Comparison of ENCODE assay signal across 10 cellular contexts in genomic region chr1:154179951-154180687, GRCh38. TPM values are rescaled to one million over a fixed set of nuclear protein-coding genes. Genes with fewer than 3 reads are reported as not detected.
A peak's percentile ranks its signal among the peaks of the same experiment; 100 is the strongest.
DNase-seq lines count a peak whose midpoint lies in the region; ATAC-seq and TF ChIP-seq lines count a peak whose summit lies in the region.
"Had no signal": no experiment of that assay in that cellular context is flagged by ENCODE, and none has a peak within 500 bp of the region (broad histone marks: within the 10 kb centered on the region; RNA-seq: fewer than 3 reads in every experiment).

No MANE protein-coding gene starts in this region.

- H3K36me3 ChIP-seq in ACC112 (ENCODE audit: insufficient read depth, low read length): no peaks in the 10 kb centered on the region; the same call in 1 of the 2 replicates

- DNase-seq in HFF-Myc (ENCODE audit: extremely low read depth, low read depth): no peak
- no peak for DNase-seq in left colon
- DNase-seq in stimulated activated CD4-positive, alpha-beta T cell treated with anti-CD3 and anti-CD28 coated beads, Interleukin-15, amount 100 ng/mL, for 24 hours: no peak
- no peak for DNase-seq in SW480 (ENCODE audit: low spot score)

- TF ChIP-seq CTCF in HFF-Myc (IDR thresholded peaks at IDR 0.05; ENCODE audit: low read depth, low read length, missing control alignments) (no peak), VCaP (conservative IDR thresholded peaks at IDR 0.05) (no peak)

- H3K27ac ChIP-seq in ACC112 (ENCODE audit: low read depth, low read length) (no peak overlapping the region), VCaP (peak overlapping the region; percentile 87; the same call in 1 of the 2 replicates)

- peak overlapping the region; percentile 65 for H3K4me3 ChIP-seq in ACC112 (ENCODE audit: low read depth, low read length)
- peak overlapping the region; percentile 84 for H3K4me3 ChIP-seq in HFF-Myc (replicated peaks; ENCODE audit: low read depth, low read length)
- H3K4me3 ChIP-seq: body of pancreas had no signal

- ATAC-seq in left colon (peak; percentile 17), GM21515 (IDR thresholded peaks at IDR 0.05; ENCODE audit: unreplicated experiment) (no peak), HG02938 (IDR thresholded peaks at IDR 0.05; ENCODE audit: unreplicated experiment) (no peak)
- ATAC-seq: body of pancreas had no signal

- H3K27me3 ChIP-seq in ACC112 (ENCODE audit: insufficient read depth, low read length): no peaks in the 10 kb centered on the region
- H3K27me3 ChIP-seq: body of pancreas had no signal

- H3K4me1 ChIP-seq in ACC112 (ENCODE audit: control insufficient read depth, insufficient read depth, low read length, unreplicated experiment): peaks cover 52% of the 10 kb centered on the region

- no peak overlapping the region for H2AFZ ChIP-seq in ACC112 (ENCODE audit: low read length, unreplicated experiment)

- H3K79me2 ChIP-seq in ACC112 (ENCODE audit: control insufficient read depth, insufficient read depth, low read length, unreplicated experiment): peaks cover 76% of the 10 kb centered on the region

- intact Hi-C loops in left colon (cut with DNase I, micrococcal nuclease): no loop called here

RNA-seq across cellular contexts. Expression of gene TPM3, which starts 11.8 kb away (rescaled TPM):
- 100 to 1,000 TPM; 490 to 491 TPM for total RNA-seq in left colon

RNA-seq across cellular contexts. Expression of gene NUP210L, which starts 25.2 kb away (rescaled TPM):
- total RNA-seq in left colon: under 1 TPM in 1 of 2 donors, not detected in 1; 0.06 TPM
- total RNA-seq: body of pancreas, M059J had no signal

RNA-seq across cellular contexts. Expression of gene CFAP141, which starts 26.0 kb away (rescaled TPM):
- total RNA-seq in left colon: not detected
- total RNA-seq: body of pancreas, M059J had no signal

RNA-seq across cellular contexts. Expression of gene UBAP2L, which starts 40.6 kb away (rescaled TPM):
- 10 to 100 TPM; 78.5 to 90.2 TPM for total RNA-seq in left colon
